In genomic region chr1:228861830-228862176, GRCh38 we compare ENCODE assay signal across 20 cellular contexts.
A peak's percentile ranks its signal among the peaks of the same experiment; 100 is the strongest.
DNase-seq lines count a peak whose midpoint lies in the region; ATAC-seq, FAIRE-seq and TF ChIP-seq lines count a peak whose summit lies in the region.
"Had no signal": no experiment of that assay in that cellular context is flagged by ENCODE, and none has a peak within 500 bp of the region (broad histone marks: within the 10 kb centered on the region; RNA-seq: fewer than 3 reads in every experiment).

No MANE protein-coding gene starts in this region.

- no peaks in the 10 kb centered on the region for H3K36me3 ChIP-seq in GM23248 (ENCODE audit: low read depth)
- no peaks in the 10 kb centered on the region for H3K36me3 ChIP-seq in astrocyte (ENCODE audit: insufficient read depth, low read length)
- H3K36me3 ChIP-seq: HAP-1, heart right ventricle, tibial artery had no signal

- no peaks in the 10 kb centered on the region for H4K20me1 ChIP-seq in GM23248 (ENCODE audit: insufficient read depth)
- peaks cover 5% of the 10 kb centered on the region for H4K20me1 ChIP-seq in astrocyte (ENCODE audit: insufficient read depth, low read length)

- in situ Hi-C loops in GM23248 (cut with MboI), result no loop called here

- no peak overlapping the region for H3K4me3 Mint-ChIP-seq in astrocyte (ENCODE audit: unreplicated experiment)
- H3K4me3 Mint-ChIP-seq: activated CD8-positive, alpha-beta T cell treated with anti-CD3 and anti-CD28 coated beads, Interleukin-2, amount 10 ng/mL, durations not matched to agents 7 days and 5 days; stimulated activated naive B cell treated with anti-CD40 and anti-IgM and Interleukin-4, amounts not matched to agents 10 μg/mL and 1 μg/mL and 100 μg/mL, for 72 hours; WTC11 had no signal

- H3K4me3 ChIP-seq in GM23248, result no peak overlapping the region
- no peak overlapping the region for H3K4me3 ChIP-seq in astrocyte (ENCODE audit: insufficient read depth, low read depth, low read length)
- no peak overlapping the region for H3K4me3 ChIP-seq in dorsolateral prefrontal cortex
- H3K4me3 ChIP-seq: HAP-1, heart right ventricle, K562, tibial artery had no signal

- H3K4me1 Mint-ChIP-seq in astrocyte (ENCODE audit: low read depth, unreplicated experiment), result peaks cover 36% of the 10 kb centered on the region

- H3K27ac Mint-ChIP-seq in astrocyte (ENCODE audit: unreplicated experiment), result no peak overlapping the region
- H3K27ac Mint-ChIP-seq: activated CD8-positive, alpha-beta T cell treated with anti-CD3 and anti-CD28 coated beads, Interleukin-2, amount 10 ng/mL, durations not matched to agents 7 days and 5 days; activated naive CD4-positive, alpha-beta T cell treated with anti-CD3 and anti-CD28 coated beads, Interleukin-2, amount 50 U/mL, for 72 hours; stimulated activated naive B cell treated with anti-CD40 and anti-IgM and Interleukin-4, amounts not matched to agents 10 μg/mL and 1 μg/mL and 100 μg/mL, for 72 hours; WTC11 had no signal

- H3K79me2 ChIP-seq in GM23248 (ENCODE audit: insufficient read depth) (no peaks in the 10 kb centered on the region), astrocyte (ENCODE audit: insufficient read depth, low read length) (no peaks in the 10 kb centered on the region)

- intact Hi-C loops in dorsolateral prefrontal cortex (cut with DNase I), result no loop called here

- H3K27me3 Mint-ChIP-seq in astrocyte (ENCODE audit: low read depth, unreplicated experiment), result peaks cover 10% of the 10 kb centered on the region

- H3K9me2 ChIP-seq in GM23248 (ENCODE audit: insufficient read depth), result no peaks in the 10 kb centered on the region

- TF ChIP-seq CTCF in astrocyte (IDR thresholded peaks at IDR 0.05; ENCODE audit: insufficient read depth, low read depth, low read length) (no peak), omental fat pad (IDR thresholded peaks at IDR 0.05) (no peak), dorsolateral prefrontal cortex (IDR thresholded peaks at IDR 0.05 in 54 of 56, conservative IDR thresholded peaks at IDR 0.05 in 2 of 56; ENCODE audit: low read depth in 1 of 56, partially characterized antibody in 56 of 56) (no peak)

- H3K4me1 ChIP-seq in GM23248 (ENCODE audit: insufficient read depth) (peaks cover 18% of the 10 kb centered on the region), astrocyte (ENCODE audit: insufficient read depth, low read length) (peaks cover 15% of the 10 kb centered on the region)
- H3K4me1 ChIP-seq: HAP-1 had no signal

- H3K9ac ChIP-seq in GM23248 (no peak overlapping the region), astrocyte (ENCODE audit: low read length) (no peak overlapping the region)

- DNase-seq in GM18507 (ENCODE audit: extremely low spot score, insufficient read length, low read depth) (no peak), GM23248 (peak; percentile 23), astrocyte (ENCODE audit: low read depth) (no peak), omental fat pad (ENCODE audit: low spot score) (no peak), D341Med (ENCODE audit: low spot score) (no peak), dermis blood vessel endothelial cell (no peak), dorsolateral prefrontal cortex (no peak)
- DNase-seq: activated CD8-positive, alpha-beta T cell treated with anti-CD3 and anti-CD28 coated beads, Interleukin-2, amount 10 ng/mL, durations not matched to agents 7 days and 5 days; AML-193; heart right ventricle; NCI-H2081; right cardiac atrium; SIG-M5; stimulated activated naive B cell treated with anti-CD40 and anti-IgM and Interleukin-4, amounts not matched to agents 10 μg/mL and 1 μg/mL and 100 μg/mL, for 72 hours; T-helper 17 cell; tibial artery had no signal

- no peaks in the 10 kb centered on the region for H3K36me3 Mint-ChIP-seq in astrocyte (ENCODE audit: low read depth, unreplicated experiment)
- H3K36me3 Mint-ChIP-seq: activated naive CD4-positive, alpha-beta T cell treated with anti-CD3 and anti-CD28 coated beads, Interleukin-2, amount 50 U/mL, for 72 hours; stimulated activated naive B cell treated with anti-CD40 and anti-IgM and Interleukin-4, amounts not matched to agents 10 μg/mL and 1 μg/mL and 100 μg/mL, for 72 hours; WTC11 had no signal

- no peaks in the 10 kb centered on the region for H3K9me3 Mint-ChIP-seq in astrocyte (ENCODE audit: unreplicated experiment)
- H3K9me3 Mint-ChIP-seq: activated naive CD4-positive, alpha-beta T cell treated with anti-CD3 and anti-CD28 coated beads, Interleukin-2, amount 50 U/mL, for 72 hours; stimulated activated naive B cell treated with anti-CD40 and anti-IgM and Interleukin-4, amounts not matched to agents 10 μg/mL and 1 μg/mL and 100 μg/mL, for 72 hours; WTC11 had no signal

- H3K9me3 ChIP-seq in GM23248 (ENCODE audit: low read depth) (no peaks in the 10 kb centered on the region), astrocyte (ENCODE audit: insufficient read depth, low read depth, low read length) (no peaks in the 10 kb centered on the region)
- H3K9me3 ChIP-seq: HAP-1, heart right ventricle, tibial artery had no signal

- H3K27ac ChIP-seq in GM23248 (no peak overlapping the region), astrocyte (ENCODE audit: low read depth, low read length) (no peak overlapping the region), dorsolateral prefrontal cortex (no peak overlapping the region)
- H3K27ac ChIP-seq: heart right ventricle, tibial artery had no signal

- FAIRE-seq in GM18507 (lab: Jason Lieb, UNC) (peak; percentile 44), astrocyte (lab: Jason Lieb, UNC) (no peak)
- FAIRE-seq: K562 had no signal

- H3F3A ChIP-seq in GM23248 (ENCODE audit: insufficient read depth), result peaks cover 15% of the 10 kb centered on the region; the same call in 1 of the 2 replicates

- H3K4me2 ChIP-seq in GM23248 (ENCODE audit: unreplicated experiment), result no peak overlapping the region
- peak overlapping the region; percentile 66 for H3K4me2 ChIP-seq in astrocyte (ENCODE audit: low read length)

- 42 to 49% methylated on average over 3 of the region's 3 CpGs for WGBS in GM23248 (ENCODE audit: low coverage in 1 of 2, low lambda C conversion rate in 2 of 2, missing lambda C conversion rate in 2 of 2), 2 experiments

- ATAC-seq in omental fat pad (ENCODE audit: low FRiP score), result peak; percentile 13
- ATAC-seq: activated CD8-positive, alpha-beta T cell treated with anti-CD3 and anti-CD28 coated beads, Interleukin-2, amount 10 ng/mL, durations not matched to agents 7 days and 5 days; heart right ventricle; K562; right cardiac atrium; T-helper 17 cell; WTC11 had no signal

- H2AFZ ChIP-seq in GM23248 (no peak overlapping the region), astrocyte (ENCODE audit: low read depth, low read length) (no peak overlapping the region)

- H3K27me3 ChIP-seq in GM23248 (replicated peaks; ENCODE audit: insufficient read depth) (peaks cover 2% of the 10 kb centered on the region), astrocyte (ENCODE audit: insufficient read depth, low read length) (peaks cover 8% of the 10 kb centered on the region), dorsolateral prefrontal cortex (peaks cover 0 to 3% (median 0%) of the 10 kb centered on the region in 45 donors)
- H3K27me3 ChIP-seq: tibial artery had no signal
